26 cellular contexts compared by ENCODE assay signal in the genomic region with DNA sequence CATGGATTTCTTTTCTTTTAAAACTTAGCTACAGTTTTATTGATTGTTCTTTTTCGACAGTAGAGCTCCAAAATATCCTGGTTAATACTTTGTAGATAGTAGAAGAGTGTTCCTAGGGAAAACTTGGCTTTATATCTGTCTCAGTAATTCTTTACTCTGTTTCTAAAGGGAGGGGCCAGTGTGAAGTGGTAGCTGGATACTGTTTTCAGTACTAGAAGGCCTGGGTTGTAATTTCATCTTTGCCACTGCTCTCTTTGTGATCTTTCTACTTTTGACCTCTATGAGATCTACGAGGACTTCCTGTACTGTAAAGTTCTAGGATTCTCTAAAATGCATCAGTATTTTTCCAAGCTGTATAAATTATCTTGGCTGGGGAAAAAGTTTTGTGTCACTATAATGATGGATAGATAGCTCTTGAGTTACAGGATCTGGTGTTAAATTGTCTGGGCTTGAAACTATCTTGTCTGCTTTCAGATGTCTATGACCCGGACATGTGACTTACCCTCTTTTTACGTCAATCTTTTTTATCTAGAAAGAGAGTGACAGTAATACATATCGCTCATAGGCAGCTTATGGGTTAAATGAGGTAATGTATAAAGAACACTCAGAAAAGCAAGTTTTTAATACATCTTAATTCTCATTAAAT. TPM values are rescaled to one million over a fixed set of nuclear protein-coding genes. Genes with fewer than 3 reads are reported as not detected.
"Had no signal": no experiment of that assay in that cellular context is flagged by ENCODE, and none has a peak within 500 bp of the region (broad histone marks: within the 10 kb centered on the region; RNA-seq: fewer than 3 reads in every experiment).

No MANE protein-coding gene starts in this region.

- H3K9ac ChIP-seq: neural progenitor cell had no signal

- H3K27me3 ChIP-seq: body of pancreas, neural progenitor cell, pancreas, right atrium auricular region, stomach, suprapubic skin, tibial nerve had no signal

- H3K27ac ChIP-seq: body of pancreas, neural progenitor cell, pancreas, psoas muscle, right atrium auricular region, stomach, suprapubic skin, tibial nerve had no signal

- H3K36me3 ChIP-seq: neural progenitor cell, pancreas, right atrium auricular region, stomach, suprapubic skin, tibial nerve had no signal

- H2AFZ ChIP-seq: neural progenitor cell had no signal

- H3K27me3 Mint-ChIP-seq: activated B cell treated with CpG ODN at 0.5 μM for 24 hours; activated CD4-positive, alpha-beta T cell treated with anti-CD3 and anti-CD28 coated beads for 36 hours; activated naive CD8-positive, alpha-beta T cell treated with anti-CD3 and anti-CD28 coated beads, Interleukin-2, amount 10 ng/mL, durations not matched to agents 7 days and 5 days; naive thymus-derived CD4-positive, alpha-beta T cell; T-helper 17 cell had no signal

- DNase-seq: activated B cell treated with CpG ODN at 0.5 μM for 24 hours; activated CD4-positive, alpha-beta T cell treated with anti-CD3 and anti-CD28 coated beads for 36 hours; activated CD4-positive, alpha-beta T cell treated with anti-CD3 and anti-CD28 coated beads, Interleukin-2, amount 50 U/mL, for 4 hours; activated CD8-positive, alpha-beta memory T cell treated with anti-CD3 and anti-CD28 coated beads for 24 hours; activated CD8-positive, alpha-beta memory T cell treated with anti-CD3 and anti-CD28 coated beads, Interleukin-2, amount 50 U/mL, for 4 hours; activated effector memory CD4-positive, alpha-beta T cell treated with Interleukin-2 at 50 U/mL for 16 hours; activated naive CD4-positive, alpha-beta T cell treated with anti-CD3 and anti-CD28 coated beads for 36 hours; activated naive CD8-positive, alpha-beta T cell treated with anti-CD3 and anti-CD28 coated beads, Interleukin-2, amount 10 ng/mL, durations not matched to agents 7 days and 5 days; activated T-cell treated with anti-CD3 and anti-CD28 coated beads, Interleukin-2, amount 50 U/mL, for 4 hours; body of pancreas; dermis blood vessel endothelial cell; effector CD8-positive, alpha-beta T cell; kidney glomerular epithelial cell; mesendoderm; naive thymus-derived CD4-positive, alpha-beta T cell; pancreas; psoas muscle; stimulated activated CD4-positive, alpha-beta T cell treated with anti-CD3 and anti-CD28 coated beads, Interleukin-12 subunit alpha, Interleukin-12 subunit beta, amount 100 ng/mL, for 4 hours; stomach; SW 1271; T-helper 17 cell had no signal

- H3K4me1 Mint-ChIP-seq: activated B cell treated with CpG ODN at 0.5 μM for 24 hours; activated CD4-positive, alpha-beta T cell treated with anti-CD3 and anti-CD28 coated beads for 36 hours; activated naive CD8-positive, alpha-beta T cell treated with anti-CD3 and anti-CD28 coated beads, Interleukin-2, amount 10 ng/mL, durations not matched to agents 7 days and 5 days; naive thymus-derived CD4-positive, alpha-beta T cell; stimulated activated effector memory CD8-positive, alpha-beta T cell treated with anti-CD3 and anti-CD28 coated beads, Interleukin-12 subunit alpha, Interleukin-12 subunit beta, amount 100 ng/mL, for 72 hours; T-helper 17 cell had no signal

- H3K9me3 Mint-ChIP-seq: activated B cell treated with CpG ODN at 0.5 μM for 24 hours; activated naive CD4-positive, alpha-beta T cell treated with anti-CD3 and anti-CD28 coated beads for 36 hours; activated naive CD8-positive, alpha-beta T cell treated with anti-CD3 and anti-CD28 coated beads, Interleukin-2, amount 10 ng/mL, durations not matched to agents 7 days and 5 days; neural progenitor cell had no signal

- H3K4me3 ChIP-seq: body of pancreas, neural progenitor cell, pancreas, psoas muscle, right atrium auricular region, stomach, suprapubic skin, tibial nerve had no signal

- H3K9me3 ChIP-seq: body of pancreas, pancreas, psoas muscle, right atrium auricular region, stomach, suprapubic skin had no signal

- H3K4me2 ChIP-seq: neural progenitor cell had no signal

- H3K4me3 Mint-ChIP-seq: activated B cell treated with CpG ODN at 0.5 μM for 24 hours; activated CD4-positive, alpha-beta T cell treated with anti-CD3 and anti-CD28 coated beads for 36 hours; activated naive CD4-positive, alpha-beta T cell treated with anti-CD3 and anti-CD28 coated beads for 36 hours; activated naive CD8-positive, alpha-beta T cell treated with anti-CD3 and anti-CD28 coated beads, Interleukin-2, amount 10 ng/mL, durations not matched to agents 7 days and 5 days; activated T-cell treated with anti-CD3 and anti-CD28 coated beads, Interleukin-2, amount 50 U/mL, for 4 hours; naive thymus-derived CD4-positive, alpha-beta T cell; neural progenitor cell; stimulated activated effector memory CD8-positive, alpha-beta T cell treated with anti-CD3 and anti-CD28 coated beads, Interleukin-12 subunit alpha, Interleukin-12 subunit beta, amount 100 ng/mL, for 72 hours; T-helper 17 cell had no signal

- H3K27ac Mint-ChIP-seq: activated B cell treated with CpG ODN at 0.5 μM for 24 hours; activated CD4-positive, alpha-beta T cell treated with anti-CD3 and anti-CD28 coated beads for 36 hours; activated naive CD4-positive, alpha-beta T cell treated with anti-CD3 and anti-CD28 coated beads for 36 hours; activated naive CD8-positive, alpha-beta T cell treated with anti-CD3 and anti-CD28 coated beads, Interleukin-2, amount 10 ng/mL, durations not matched to agents 7 days and 5 days; naive thymus-derived CD4-positive, alpha-beta T cell; neural progenitor cell; stimulated activated effector memory CD8-positive, alpha-beta T cell treated with anti-CD3 and anti-CD28 coated beads, Interleukin-12 subunit alpha, Interleukin-12 subunit beta, amount 100 ng/mL, for 72 hours; T-helper 17 cell had no signal

- H3K36me3 Mint-ChIP-seq: activated naive CD8-positive, alpha-beta T cell treated with anti-CD3 and anti-CD28 coated beads, Interleukin-2, amount 10 ng/mL, durations not matched to agents 7 days and 5 days; naive thymus-derived CD4-positive, alpha-beta T cell; neural progenitor cell; stimulated activated effector memory CD8-positive, alpha-beta T cell treated with anti-CD3 and anti-CD28 coated beads, Interleukin-12 subunit alpha, Interleukin-12 subunit beta, amount 100 ng/mL, for 72 hours had no signal

- H3K4me1 ChIP-seq: body of pancreas, pancreas, psoas muscle, right atrium auricular region, stomach, suprapubic skin, tibial nerve had no signal

RNA-seq across cellular contexts. Expression of gene PRR16, which starts 53.6 kb away (rescaled TPM):
- total RNA-seq: activated CD4-positive, alpha-beta T cell treated with anti-CD3 and anti-CD28 coated beads for 36 hours; activated naive CD4-positive, alpha-beta T cell treated with anti-CD3 and anti-CD28 coated beads for 36 hours; activated naive CD8-positive, alpha-beta T cell treated with anti-CD3 and anti-CD28 coated beads, Interleukin-2, amount 10 ng/mL, durations not matched to agents 7 days and 5 days; activated T-cell treated with anti-CD3 and anti-CD28 coated beads, Interleukin-2, amount 50 U/mL, for 4 hours; dermis blood vessel endothelial cell; naive thymus-derived CD4-positive, alpha-beta T cell; T-helper 17 cell had no signal
- polyA plus RNA-seq: naive thymus-derived CD4-positive, alpha-beta T cell had no signal
